Comparison of ENCODE assay signal across 1 cellular context in genomic region chr20:57114290-57115005, GRCh38.
TF ChIP-seq lines count a peak whose summit lies in the region.

No MANE protein-coding gene starts in this region.

TF ChIP-seq in H1, 55 proteins besides CTCF, POLR2A, EP300 and RAD21:
- no peak for TF ChIP-seq YY1 (IDR thresholded peaks at IDR 0.05; ENCODE audit: low read depth, low read length)
- no peak for TF ChIP-seq ZNF274 (IDR thresholded peaks at IDR 0.05; ENCODE audit: borderline replicate concordance, extremely low read depth, low read length)
- TF ChIP-seq JUND (IDR thresholded peaks at IDR 0.05; ENCODE audit: low read length): no peak
- TF ChIP-seq NANOG (IDR thresholded peaks at IDR 0.05; ENCODE audit: insufficient read depth, low read depth, low read length, poor library complexity, severe bottlenecking): no peak
- TF ChIP-seq SIN3A (conservative IDR thresholded peaks at IDR 0.05 in 1 of 2, IDR thresholded peaks at IDR 0.05 in 1 of 2; ENCODE audit: low read depth in 1 of 2, low read length in 2 of 2): no peak
- no peak for TF ChIP-seq HDAC2 (IDR thresholded peaks at IDR 0.05; ENCODE audit: borderline replicate concordance in 1 of 2, low read depth in 2 of 2, low read length in 2 of 2)
- no peak for TF ChIP-seq RNF2 (IDR thresholded peaks at IDR 0.05; ENCODE audit: borderline replicate concordance, low read depth, low read length, missing control alignments, poor library complexity, severe bottlenecking)
- TF ChIP-seq SAP30 (IDR thresholded peaks at IDR 0.05; ENCODE audit: insufficient read depth, insufficient replicate concordance, low read length): no peak
- TF ChIP-seq USF2 (IDR thresholded peaks at IDR 0.05; ENCODE audit: low read length): no peak
- no peak for TF ChIP-seq ATF2 (IDR thresholded peaks at IDR 0.05; ENCODE audit: low read length)
